1 cellular context compared by ENCODE assay signal in the genomic region with DNA sequence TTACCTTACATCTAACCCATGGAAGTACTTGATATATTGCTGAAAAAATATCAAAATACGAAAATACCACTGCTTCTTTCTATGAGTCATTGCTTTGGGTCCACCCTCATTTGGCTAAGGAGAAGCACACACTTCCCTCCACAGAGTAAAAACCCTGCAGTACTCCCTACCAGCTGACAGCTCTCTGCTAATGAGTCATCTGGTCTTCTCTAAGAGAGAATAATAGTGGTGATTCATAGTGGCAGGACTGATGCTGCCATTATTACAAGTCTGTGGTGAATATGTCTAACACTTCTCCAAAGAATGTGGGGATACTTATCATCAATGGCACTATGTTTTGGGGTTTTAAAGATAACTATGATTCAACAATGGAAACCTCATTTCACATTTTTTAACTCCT.
A peak's percentile ranks its signal among the peaks of the same experiment; 100 is the strongest.
TF ChIP-seq lines count a peak whose summit lies in the region.

No MANE protein-coding gene starts in this region.

TF ChIP-seq in GM12878, 131 proteins besides CTCF, POLR2A, EP300 and RAD21 (continued from another document):
- TF ChIP-seq, protein P1, sequence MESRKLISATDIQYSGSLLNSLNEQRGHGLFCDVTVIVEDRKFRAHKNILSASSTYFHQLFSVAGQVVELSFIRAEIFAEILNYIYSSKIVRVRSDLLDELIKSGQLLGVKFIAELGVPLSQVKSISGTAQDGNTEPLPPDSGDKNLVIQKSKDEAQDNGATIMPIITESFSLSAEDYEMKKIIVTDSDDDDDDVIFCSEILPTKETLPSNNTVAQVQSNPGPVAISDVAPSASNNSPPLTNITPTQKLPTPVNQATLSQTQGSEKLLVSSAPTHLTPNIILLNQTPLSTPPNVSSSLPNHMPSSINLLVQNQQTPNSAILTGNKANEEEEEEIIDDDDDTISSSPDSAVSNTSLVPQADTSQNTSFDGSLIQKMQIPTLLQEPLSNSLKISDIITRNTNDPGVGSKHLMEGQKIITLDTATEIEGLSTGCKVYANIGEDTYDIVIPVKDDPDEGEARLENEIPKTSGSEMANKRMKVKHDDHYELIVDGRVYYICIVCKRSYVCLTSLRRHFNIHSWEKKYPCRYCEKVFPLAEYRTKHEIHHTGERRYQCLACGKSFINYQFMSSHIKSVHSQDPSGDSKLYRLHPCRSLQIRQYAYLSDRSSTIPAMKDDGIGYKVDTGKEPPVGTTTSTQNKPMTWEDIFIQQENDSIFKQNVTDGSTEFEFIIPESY (IDR thresholded peaks at IDR 0.05), result no peak
- TF ChIP-seq IKZF1 (conservative IDR thresholded peaks at IDR 0.05) (0 out of 2 replicates have a peak, but pooled peaks have one; percentile 28), CBFB (IDR thresholded peaks at IDR 0.05; ENCODE audit: low read depth) (no peak), BCL11A (IDR thresholded peaks at IDR 0.05; ENCODE audit: low read depth, low read length) (0 out of 2 replicates have a peak, but pooled peaks have one; percentile 48), TAF1 (IDR thresholded peaks at IDR 0.05; ENCODE audit: borderline replicate concordance, low read depth, low read length) (no peak), SPI1 (IDR thresholded peaks at IDR 0.05; ENCODE audit: borderline replicate concordance, insufficient read depth, low read depth, low read length) (peak; percentile 14; the same call in 1 of the 2 replicates), RAD51 (IDR thresholded peaks at IDR 0.05) (peak; percentile 16; the same call in 1 of the 2 replicates), ESRRA (IDR thresholded peaks at IDR 0.05; ENCODE audit: low read length) (no peak), KAT2A (conservative IDR thresholded peaks at IDR 0.05; ENCODE audit: control insufficient read depth, low read depth, low read length) (no peak), BHLHE40 (IDR thresholded peaks at IDR 0.05; ENCODE audit: borderline replicate concordance in 1 of 2, low read depth in 2 of 2, low read length in 1 of 2) (0 out of 4 replicates have a peak, but pooled peaks of 1 of the 2 experiments have one; percentile 12), SRF (IDR thresholded peaks at IDR 0.05; ENCODE audit: low read depth in 2 of 2, low read length in 2 of 2) (no peak)
- TF ChIP-seq, protein P2, sequence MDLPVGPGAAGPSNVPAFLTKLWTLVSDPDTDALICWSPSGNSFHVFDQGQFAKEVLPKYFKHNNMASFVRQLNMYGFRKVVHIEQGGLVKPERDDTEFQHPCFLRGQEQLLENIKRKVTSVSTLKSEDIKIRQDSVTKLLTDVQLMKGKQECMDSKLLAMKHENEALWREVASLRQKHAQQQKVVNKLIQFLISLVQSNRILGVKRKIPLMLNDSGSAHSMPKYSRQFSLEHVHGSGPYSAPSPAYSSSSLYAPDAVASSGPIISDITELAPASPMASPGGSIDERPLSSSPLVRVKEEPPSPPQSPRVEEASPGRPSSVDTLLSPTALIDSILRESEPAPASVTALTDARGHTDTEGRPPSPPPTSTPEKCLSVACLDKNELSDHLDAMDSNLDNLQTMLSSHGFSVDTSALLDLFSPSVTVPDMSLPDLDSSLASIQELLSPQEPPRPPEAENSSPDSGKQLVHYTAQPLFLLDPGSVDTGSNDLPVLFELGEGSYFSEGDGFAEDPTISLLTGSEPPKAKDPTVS (IDR thresholded peaks at IDR 0.05; ENCODE audit: low read depth, low read length), result no peak
- TF ChIP-seq, protein P3, sequence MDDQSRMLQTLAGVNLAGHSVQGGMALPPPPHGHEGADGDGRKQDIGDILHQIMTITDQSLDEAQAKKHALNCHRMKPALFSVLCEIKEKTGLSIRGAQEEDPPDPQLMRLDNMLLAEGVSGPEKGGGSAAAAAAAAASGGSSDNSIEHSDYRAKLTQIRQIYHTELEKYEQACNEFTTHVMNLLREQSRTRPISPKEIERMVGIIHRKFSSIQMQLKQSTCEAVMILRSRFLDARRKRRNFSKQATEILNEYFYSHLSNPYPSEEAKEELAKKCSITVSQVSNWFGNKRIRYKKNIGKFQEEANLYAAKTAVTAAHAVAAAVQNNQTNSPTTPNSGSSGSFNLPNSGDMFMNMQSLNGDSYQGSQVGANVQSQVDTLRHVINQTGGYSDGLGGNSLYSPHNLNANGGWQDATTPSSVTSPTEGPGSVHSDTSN (IDR thresholded peaks at IDR 0.05; ENCODE audit: insufficient replicate concordance, low read depth, low read length), result no peak
- TF ChIP-seq, protein P4, sequence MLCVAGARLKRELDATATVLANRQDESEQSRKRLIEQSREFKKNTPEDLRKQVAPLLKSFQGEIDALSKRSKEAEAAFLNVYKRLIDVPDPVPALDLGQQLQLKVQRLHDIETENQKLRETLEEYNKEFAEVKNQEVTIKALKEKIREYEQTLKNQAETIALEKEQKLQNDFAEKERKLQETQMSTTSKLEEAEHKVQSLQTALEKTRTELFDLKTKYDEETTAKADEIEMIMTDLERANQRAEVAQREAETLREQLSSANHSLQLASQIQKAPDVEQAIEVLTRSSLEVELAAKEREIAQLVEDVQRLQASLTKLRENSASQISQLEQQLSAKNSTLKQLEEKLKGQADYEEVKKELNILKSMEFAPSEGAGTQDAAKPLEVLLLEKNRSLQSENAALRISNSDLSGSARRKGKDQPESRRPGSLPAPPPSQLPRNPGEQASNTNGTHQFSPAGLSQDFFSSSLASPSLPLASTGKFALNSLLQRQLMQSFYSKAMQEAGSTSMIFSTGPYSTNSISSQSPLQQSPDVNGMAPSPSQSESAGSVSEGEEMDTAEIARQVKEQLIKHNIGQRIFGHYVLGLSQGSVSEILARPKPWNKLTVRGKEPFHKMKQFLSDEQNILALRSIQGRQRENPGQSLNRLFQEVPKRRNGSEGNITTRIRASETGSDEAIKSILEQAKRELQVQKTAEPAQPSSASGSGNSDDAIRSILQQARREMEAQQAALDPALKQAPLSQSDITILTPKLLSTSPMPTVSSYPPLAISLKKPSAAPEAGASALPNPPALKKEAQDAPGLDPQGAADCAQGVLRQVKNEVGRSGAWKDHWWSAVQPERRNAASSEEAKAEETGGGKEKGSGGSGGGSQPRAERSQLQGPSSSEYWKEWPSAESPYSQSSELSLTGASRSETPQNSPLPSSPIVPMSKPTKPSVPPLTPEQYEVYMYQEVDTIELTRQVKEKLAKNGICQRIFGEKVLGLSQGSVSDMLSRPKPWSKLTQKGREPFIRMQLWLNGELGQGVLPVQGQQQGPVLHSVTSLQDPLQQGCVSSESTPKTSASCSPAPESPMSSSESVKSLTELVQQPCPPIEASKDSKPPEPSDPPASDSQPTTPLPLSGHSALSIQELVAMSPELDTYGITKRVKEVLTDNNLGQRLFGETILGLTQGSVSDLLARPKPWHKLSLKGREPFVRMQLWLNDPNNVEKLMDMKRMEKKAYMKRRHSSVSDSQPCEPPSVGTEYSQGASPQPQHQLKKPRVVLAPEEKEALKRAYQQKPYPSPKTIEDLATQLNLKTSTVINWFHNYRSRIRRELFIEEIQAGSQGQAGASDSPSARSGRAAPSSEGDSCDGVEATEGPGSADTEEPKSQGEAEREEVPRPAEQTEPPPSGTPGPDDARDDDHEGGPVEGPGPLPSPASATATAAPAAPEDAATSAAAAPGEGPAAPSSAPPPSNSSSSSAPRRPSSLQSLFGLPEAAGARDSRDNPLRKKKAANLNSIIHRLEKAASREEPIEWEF (IDR thresholded peaks at IDR 0.05; ENCODE audit: insufficient replicate concordance, low read depth, low read length), result no peak
- TF ChIP-seq, protein P5, sequence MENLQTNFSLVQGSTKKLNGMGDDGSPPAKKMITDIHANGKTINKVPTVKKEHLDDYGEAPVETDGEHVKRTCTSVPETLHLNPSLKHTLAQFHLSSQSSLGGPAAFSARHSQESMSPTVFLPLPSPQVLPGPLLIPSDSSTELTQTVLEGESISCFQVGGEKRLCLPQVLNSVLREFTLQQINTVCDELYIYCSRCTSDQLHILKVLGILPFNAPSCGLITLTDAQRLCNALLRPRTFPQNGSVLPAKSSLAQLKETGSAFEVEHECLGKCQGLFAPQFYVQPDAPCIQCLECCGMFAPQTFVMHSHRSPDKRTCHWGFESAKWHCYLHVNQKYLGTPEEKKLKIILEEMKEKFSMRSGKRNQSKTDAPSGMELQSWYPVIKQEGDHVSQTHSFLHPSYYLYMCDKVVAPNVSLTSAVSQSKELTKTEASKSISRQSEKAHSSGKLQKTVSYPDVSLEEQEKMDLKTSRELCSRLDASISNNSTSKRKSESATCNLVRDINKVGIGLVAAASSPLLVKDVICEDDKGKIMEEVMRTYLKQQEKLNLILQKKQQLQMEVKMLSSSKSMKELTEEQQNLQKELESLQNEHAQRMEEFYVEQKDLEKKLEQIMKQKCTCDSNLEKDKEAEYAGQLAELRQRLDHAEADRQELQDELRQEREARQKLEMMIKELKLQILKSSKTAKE (IDR thresholded peaks at IDR 0.05; ENCODE audit: low read depth, poor library complexity, severe bottlenecking), result peak; percentile 97
